Comparison of ENCODE assay signal across 18 cellular contexts in the genomic region with DNA sequence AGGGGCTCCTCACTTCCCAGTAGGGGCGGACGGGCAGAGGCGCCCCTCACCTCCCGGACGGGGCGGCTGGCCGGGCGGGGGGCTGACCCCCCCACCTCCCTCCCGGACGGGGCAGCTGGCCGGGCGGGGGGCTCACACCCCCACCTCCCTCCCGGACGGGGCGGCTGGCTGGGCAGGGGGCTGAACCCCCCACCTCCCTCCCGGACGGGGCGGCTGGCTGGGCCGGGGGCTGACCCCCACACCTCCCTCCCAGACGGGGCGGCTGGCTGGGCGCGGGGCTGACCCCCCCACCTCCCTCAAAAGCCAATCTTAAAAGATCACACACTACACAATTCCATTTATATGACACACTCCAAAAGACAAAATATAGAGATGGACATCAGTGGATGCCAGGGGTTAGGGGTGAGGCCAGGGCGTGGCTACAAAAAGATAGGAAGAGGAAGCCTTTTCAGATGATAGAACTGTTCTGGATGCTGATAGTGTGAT. TPM values are rescaled to one million over a fixed set of nuclear protein-coding genes. Genes with fewer than 3 reads are reported as not detected.
"Had no signal": no experiment of that assay in that cellular context is flagged by ENCODE, and none has a peak within 500 bp of the region (broad histone marks: within the 10 kb centered on the region; RNA-seq: fewer than 3 reads in every experiment).

No MANE protein-coding gene starts in this region.

RNA-seq across cellular contexts. Expression of a gene that starts 19.0 kb away (rescaled TPM):
- total RNA-seq: chondrocyte, colonic mucosa, dermis microvascular lymphatic vessel endothelial cell, endodermal cell, esophagus mucosa, esophagus squamous epithelium, gastrocnemius medialis, glomerular endothelial cell, heart right ventricle, left colon, left lung, left ventricle myocardium superior, lower leg skin, mammary epithelial cell, mesothelial cell of epicardium, mucosa of descending colon, myocyte had no signal
- polyA plus RNA-seq: heart right ventricle, keratinocyte, mammary epithelial cell had no signal
